Comparison of ENCODE assay signal across 8 cellular contexts in the genomic region with DNA sequence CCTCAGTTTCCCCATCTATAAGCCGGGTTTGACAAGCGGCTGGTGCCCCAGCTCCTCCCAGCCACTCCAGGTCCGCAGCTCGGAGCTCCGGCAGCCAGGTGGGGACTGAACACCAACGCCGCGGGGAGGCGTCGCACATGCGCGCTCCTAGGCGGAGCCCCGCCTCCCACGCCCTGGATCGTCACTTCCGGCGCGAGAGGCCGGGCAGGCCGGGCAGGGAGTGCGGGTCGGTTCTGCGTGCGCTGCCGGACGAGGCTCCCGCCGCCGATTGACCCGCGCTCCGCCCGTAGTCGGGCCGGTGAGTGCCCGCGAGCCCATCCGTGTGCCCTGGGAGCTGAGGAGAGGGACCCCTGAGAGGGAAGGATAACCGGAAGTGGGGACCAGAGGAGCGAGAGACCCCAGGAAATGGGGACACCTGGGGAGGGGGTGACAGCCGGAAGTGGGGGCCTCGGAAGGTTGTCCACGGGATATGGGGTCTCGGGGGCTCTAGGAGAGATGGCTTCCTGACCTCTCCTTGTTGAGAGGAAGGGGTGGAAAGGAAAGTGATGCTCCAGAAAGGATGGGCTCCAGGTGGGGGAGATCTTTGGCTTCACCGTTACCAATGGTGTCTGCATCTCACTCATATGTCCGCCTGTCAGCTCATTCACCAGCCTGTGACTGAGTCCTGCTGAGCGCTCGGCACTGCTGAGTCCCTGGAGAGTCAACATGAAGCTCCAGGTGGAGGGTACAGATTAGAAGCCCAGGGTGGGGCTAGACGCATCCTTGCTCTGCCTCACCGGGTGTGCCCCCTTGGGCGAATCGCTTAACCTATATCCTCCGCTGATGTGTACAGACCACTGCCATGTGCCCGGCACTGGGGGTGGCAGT. TPM values are rescaled to one million over a fixed set of nuclear protein-coding genes. Genes with fewer than 3 reads are reported as not detected.
DNase-seq lines count a peak whose midpoint lies in the region; ATAC-seq and TF ChIP-seq lines count a peak whose summit lies in the region.

A gene with protein sequence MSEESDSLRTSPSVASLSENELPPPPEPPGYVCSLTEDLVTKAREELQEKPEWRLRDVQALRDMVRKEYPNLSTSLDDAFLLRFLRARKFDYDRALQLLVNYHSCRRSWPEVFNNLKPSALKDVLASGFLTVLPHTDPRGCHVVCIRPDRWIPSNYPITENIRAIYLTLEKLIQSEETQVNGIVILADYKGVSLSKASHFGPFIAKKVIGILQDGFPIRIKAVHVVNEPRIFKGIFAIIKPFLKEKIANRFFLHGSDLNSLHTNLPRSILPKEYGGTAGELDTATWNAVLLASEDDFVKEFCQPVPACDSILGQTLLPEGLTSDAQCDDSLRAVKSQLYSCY (plus strand): TSS at position 181 of the 867 bp plus-strand sequence. CDS start 4,126 bp downstream, outside the sequence.

- H3K4me1 ChIP-seq in adrenal gland (replicated peaks in 1 of 2) = peaks cover 6 to 14% of the 10 kb centered on the region in 2 donors

- H3K9me3 Mint-ChIP-seq in progenitor cell of endocrine pancreas (ENCODE audit: low read depth) = no peaks in the 10 kb centered on the region

- ATAC-seq in HG02852 (IDR thresholded peaks at IDR 0.05; ENCODE audit: unreplicated experiment) = peak; percentile 94
- peak; percentile 98 for ATAC-seq in left ventricle myocardium superior

- H3K4me3 Mint-ChIP-seq in progenitor cell of endocrine pancreas (ENCODE audit: low read depth) = peak within 1 kb of the TSS; percentile 97

- TF ChIP-seq CTCF in GM13976 (IDR thresholded peaks at IDR 0.05; ENCODE audit: borderline replicate concordance, control extremely low read depth, extremely low read depth, insufficient read depth, missing control alignments) = no peak
- peak in 5 of 6 experiments; percentile 35 to 46 (median 37) for TF ChIP-seq CTCF in adrenal gland (IDR thresholded peaks at IDR 0.05)
- peak; percentile 25 for TF ChIP-seq CTCF in progenitor cell of endocrine pancreas (IDR thresholded peaks at IDR 0.05; ENCODE audit: unreplicated experiment)

- peaks cover 0 to 9% of the 10 kb centered on the region in 2 donors for H3K36me3 ChIP-seq in adrenal gland (replicated peaks in 1 of 2)

- DNase-seq in GM13976 (ENCODE audit: low spot score) (peak; percentile 97), NCI-H1436 treated with DMSO at 0.1 percent for 48 hours (lab: John Stamatoyannopoulos, UW) (peak; percentile 52), adrenal gland (peak; percentile 84 to 92 (median 89)), left ventricle myocardium superior (peak; percentile 95), progenitor cell of endocrine pancreas (ENCODE audit: low spot score, unreplicated experiment) (peak; percentile 79), ureter (ENCODE audit: low spot score) (peak; percentile 91)

- peak within 1 kb of the TSS; percentile 98 for H3K27ac Mint-ChIP-seq in progenitor cell of endocrine pancreas

- no peaks in the 10 kb centered on the region for H3K9me3 ChIP-seq in adrenal gland (replicated peaks in 1 of 3)

- H3K27ac ChIP-seq in adrenal gland = peak within 1 kb of the TSS in 4 of 5 donors; percentile 63 to 96 (median 82)

- WGBS in adrenal gland, 4 donors = 1 to 10% (median 2%) methylated on average over 15 to 55 of the region's 55 CpGs

- no peaks in the 10 kb centered on the region for H3K27me3 Mint-ChIP-seq in progenitor cell of endocrine pancreas

- intact Hi-C loops in T-helper 1 cell treated with Interleukin-12 subunit alpha and Interleukin-12 subunit beta and Interleukin-4 antibody, amounts not matched to agents 30 ng/mL and 1 ng/mL, for 36 hours (cut with micrococcal nuclease) = loop anchor here (1.0 to 5.0 kb wide), 11 partner anchors 15 to 1019 kb away; a partner anchor contains a TSS
- intact Hi-C loops in adrenal gland (cut with DNase I) (no loop called here), left ventricle myocardium superior (cut with micrococcal nuclease) (no loop called here)

- H3K27me3 ChIP-seq in adrenal gland = no peaks in the 10 kb centered on the region

- peaks cover 12% of the 10 kb centered on the region for H3K4me1 Mint-ChIP-seq in progenitor cell of endocrine pancreas (ENCODE audit: low read depth)

- no peaks in the 10 kb centered on the region for H3K36me3 Mint-ChIP-seq in progenitor cell of endocrine pancreas (ENCODE audit: insufficient read depth)

- H3K4me3 ChIP-seq in adrenal gland = peak within 1 kb of the TSS; percentile 58 to 89 (median 76)

- peak; percentile 90 to 91 for TF ChIP-seq POLR2A in adrenal gland (IDR thresholded peaks at IDR 0.05)

- in situ Hi-C loops in GM13976 (cut with MboI; ENCODE audit: low sequenced_read_pairs, unreplicated experiment) = no loop called here

RNA-seq across cellular contexts. Expression of the gene that starts here (rescaled TPM):
- total RNA-seq in T-helper 1 cell treated with Interleukin-12 subunit alpha and Interleukin-12 subunit beta and Interleukin-4 antibody, amounts not matched to agents 30 ng/mL and 1 ng/mL, for 36 hours = 23.8 and 29.2 TPM in 2 replicates
- total RNA-seq in adrenal gland = 10 to 100 TPM in 7 of 8 donors, 1 to 10 TPM in 1; 8.7 to 17.8 (median 13.4) TPM
- 1 to 10 TPM; 4.2 to 8.5 (median 5.9) TPM for polyA plus RNA-seq in adrenal gland
- total RNA-seq in left ventricle myocardium superior = 4.1 TPM
- total RNA-seq in progenitor cell of endocrine pancreas = 23.8 and 25.2 TPM in 2 replicates
- total RNA-seq in ureter = 25.5 TPM

Comparison
In these comparisons a context has a peak if more than half of its experiments do, and no peak if none do; other contexts are left out.
1. Peak in every context shown above with its lines: DNase-seq, ATAC-seq, H3K4me3 ChIP-seq and H3K27ac ChIP-seq.